ENCODE assay signal across 15 cellular contexts in the genomic region with DNA sequence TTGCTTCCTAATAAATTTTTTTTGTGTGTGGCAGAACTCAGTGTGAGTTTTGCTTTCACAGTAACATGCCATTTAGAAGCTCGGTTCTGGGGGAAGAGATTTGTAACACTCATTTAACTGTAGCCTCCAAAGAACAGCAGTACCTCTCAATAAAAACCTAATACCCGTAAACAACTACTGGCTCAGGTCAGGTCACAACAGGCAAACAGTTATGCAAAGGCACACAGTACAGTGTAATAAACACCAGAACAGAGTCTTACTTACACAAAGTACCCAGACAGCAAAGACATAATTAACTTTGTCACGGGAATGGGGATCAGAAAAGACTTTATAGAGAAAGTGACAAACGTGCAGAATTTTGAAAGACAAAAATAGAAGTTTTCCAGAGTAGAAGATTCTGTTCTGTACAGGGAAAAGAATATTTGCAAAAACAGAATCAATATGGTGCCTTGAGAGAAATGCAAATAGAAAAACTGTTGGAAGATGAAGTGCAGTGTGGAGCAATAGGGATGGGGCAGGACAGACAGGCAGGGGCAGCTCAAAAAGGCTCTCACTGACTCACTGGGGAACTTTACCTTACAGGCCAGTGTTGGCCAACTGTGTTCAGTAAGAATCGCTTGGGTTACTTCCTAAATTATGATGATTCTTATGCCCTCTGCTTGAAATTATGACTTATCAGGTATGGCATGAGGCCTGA. TPM values are rescaled to one million over a fixed set of nuclear protein-coding genes. Genes with fewer than 3 reads are reported as not detected.
DNase-seq lines count a peak whose midpoint lies in the region; ATAC-seq and TF ChIP-seq lines count a peak whose summit lies in the region.
"Had no signal": no experiment of that assay in that cellular context is flagged by ENCODE, and none has a peak within 500 bp of the region (broad histone marks: within the 10 kb centered on the region; RNA-seq: fewer than 3 reads in every experiment).

No MANE protein-coding gene starts in this region.

- TF ChIP-seq CTCF in fibroblast of mammary gland (conservative IDR thresholded peaks at IDR 0.05; ENCODE audit: control insufficient read depth, insufficient read depth, low read depth, low read length) (no peak), psoas muscle (IDR thresholded peaks at IDR 0.05) (no peak), adrenal gland (IDR thresholded peaks at IDR 0.05) (no peak)

- no peaks in the 10 kb centered on the region for H3K9me3 ChIP-seq in psoas muscle
- H3K9me3 ChIP-seq in adrenal gland (replicated peaks in 1 of 3), result no peaks in the 10 kb centered on the region
- H3K9me3 ChIP-seq: Peyer's patch had no signal

- 16 to 25% (median 19%) methylated on average over 5 of the region's 5 CpGs for WGBS in psoas muscle, 3 donors
- 64 to 74% (median 65%) methylated on average over 5 of the region's 5 CpGs for WGBS in adrenal gland, 4 donors

- H3K27ac ChIP-seq in psoas muscle (peak overlapping the region; percentile 74), adrenal gland (no peak overlapping the region)
- H3K27ac ChIP-seq: Peyer's patch had no signal

- H3K36me3 ChIP-seq in psoas muscle (ENCODE audit: insufficient read depth in 1 of 2, low read depth in 1 of 2) (no peaks in the 10 kb centered on the region), adrenal gland (replicated peaks in 1 of 2) (no peaks in the 10 kb centered on the region)
- H3K36me3 ChIP-seq: Peyer's patch had no signal

- no peak for DNase-seq in HEK293T (ENCODE audit: extremely low spot score)
- peak; percentile 79 for DNase-seq in NOMO-1 treated with DMSO at 0.1 percent for 48 hours (lab: John Stamatoyannopoulos, UW; ENCODE audit: unreplicated experiment)
- peak; percentile 58 for DNase-seq in fibroblast of mammary gland (ENCODE audit: low read depth)
- peak in 1 of 2 donors; percentile 59 for DNase-seq in psoas muscle
- no peak for DNase-seq in adrenal gland
- DNase-seq in NCI-H2227 (lab: John Stamatoyannopoulos, UW; ENCODE audit: unreplicated experiment), result no peak
- DNase-seq: activated CD8-positive, alpha-beta memory T cell treated with anti-CD3 and anti-CD28 coated beads for 24 hours; activated naive CD8-positive, alpha-beta T cell treated with anti-CD3 and anti-CD28 coated beads, Interleukin-2, amount 50 U/mL, for 24 hours; effector memory CD4-positive, alpha-beta T cell; NCI-H2029; NCI-H526 treated with DMSO at 0.1 percent for 48 hours; Peyer's patch; right cardiac atrium; substantia nigra had no signal

- intact Hi-C loops in psoas muscle (cut with DNase I), result loop anchor here in 1 of 2 donors (5.0 kb wide), 1 partner anchor 39 kb away; the partner anchor contains the start of gene EGLN1
- intact Hi-C loops in adrenal gland (cut with DNase I), result no loop called here

- POLR2A ChIA-PET in HEK293T (lab: Yijun Ruan, JAX), result no interaction called here

- no peak overlapping the region for H3K4me3 ChIP-seq in fibroblast of mammary gland (ENCODE audit: control insufficient read depth, low read depth, low read length)
- H3K4me3 ChIP-seq in psoas muscle, result peak overlapping the region; percentile 42
- H3K4me3 ChIP-seq in adrenal gland, result no peak overlapping the region
- H3K4me3 ChIP-seq: Peyer's patch had no signal

- no peaks in the 10 kb centered on the region for H3K27me3 ChIP-seq in psoas muscle (ENCODE audit: insufficient read depth in 3 of 3, low read length in 2 of 3)
- H3K27me3 ChIP-seq in adrenal gland, result no peaks in the 10 kb centered on the region
- H3K27me3 ChIP-seq: Peyer's patch had no signal

- TF ChIP-seq POLR2A in adrenal gland (IDR thresholded peaks at IDR 0.05), result no peak

- peak; percentile 84 to 93 (median 88) for ATAC-seq in psoas muscle
- ATAC-seq in HG03108 (IDR thresholded peaks at IDR 0.05; ENCODE audit: unreplicated experiment), result no peak
- ATAC-seq: activated naive CD8-positive, alpha-beta T cell treated with anti-CD3 and anti-CD28 coated beads, Interleukin-2, amount 50 U/mL, for 24 hours had no signal

- CTCF ChIA-PET in HEK293T (lab: Yijun Ruan, JAX), result interaction anchor here (0.6 kb wide), 1 partner anchor 26 kb away, joined by 3 read pairs; no protein-coding TSS in a partner anchor

- H3K4me1 ChIP-seq in psoas muscle, result peaks cover 76% of the 10 kb centered on the region
- peaks cover 15 to 36% of the 10 kb centered on the region in 2 donors for H3K4me1 ChIP-seq in adrenal gland (replicated peaks in 1 of 2)

TF ChIP-seq in HEK293T, 16 proteins besides CTCF, POLR2A, EP300 and RAD21:
- TF ChIP-seq FOXA1 (IDR thresholded peaks at IDR 0.05), result 0 out of 2 replicates have a peak, but pooled peaks have one; percentile 19
- TF ChIP-seq, protein P1, sequence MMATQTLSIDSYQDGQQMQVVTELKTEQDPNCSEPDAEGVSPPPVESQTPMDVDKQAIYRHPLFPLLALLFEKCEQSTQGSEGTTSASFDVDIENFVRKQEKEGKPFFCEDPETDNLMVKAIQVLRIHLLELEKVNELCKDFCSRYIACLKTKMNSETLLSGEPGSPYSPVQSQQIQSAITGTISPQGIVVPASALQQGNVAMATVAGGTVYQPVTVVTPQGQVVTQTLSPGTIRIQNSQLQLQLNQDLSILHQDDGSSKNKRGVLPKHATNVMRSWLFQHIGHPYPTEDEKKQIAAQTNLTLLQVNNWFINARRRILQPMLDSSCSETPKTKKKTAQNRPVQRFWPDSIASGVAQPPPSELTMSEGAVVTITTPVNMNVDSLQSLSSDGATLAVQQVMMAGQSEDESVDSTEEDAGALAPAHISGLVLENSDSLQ (IDR thresholded peaks at IDR 0.05), result peak; percentile 60; the same call in 1 of the 2 replicates
- no peak for TF ChIP-seq SP1 (IDR thresholded peaks at IDR 0.05)
- peak; percentile 62; the same call in 1 of the 2 replicates for TF ChIP-seq FOXK2 (IDR thresholded peaks at IDR 0.05)

RNA-seq across cellular contexts. Expression of gene EGLN1, which starts 38.8 kb away (rescaled TPM):
- total RNA-seq in psoas muscle (100 to 1,000 TPM; 158 to 532 (median 327) TPM), adrenal gland (10 to 100 TPM; 33.4 to 57.5 (median 49.2) TPM)
- polyA plus RNA-seq in psoas muscle (100 to 1,000 TPM in 2 of 3 donors, 10 to 100 TPM in 1; 52.4 to 596 (median 201) TPM), adrenal gland (10 to 100 TPM in 1 of 3 donors, 1 to 10 TPM in 2; 7.9 to 72.3 (median 8.8) TPM)

RNA-seq across cellular contexts. Expression of gene SPRTN, which starts 45.2 kb away (rescaled TPM):
- 1 to 10 TPM; 7.0 to 9.8 (median 9.2) TPM for total RNA-seq in psoas muscle
- polyA plus RNA-seq in psoas muscle, result 10 to 100 TPM in 1 of 3 donors, 1 to 10 TPM in 2; 4.3 to 14.8 (median 6.2) TPM
- total RNA-seq in adrenal gland, result 10 to 100 TPM in 5 of 8 donors, 1 to 10 TPM in 3; 6.3 to 13.5 (median 11.0) TPM
- polyA plus RNA-seq in adrenal gland, result 10 to 100 TPM in 1 of 3 donors, 1 to 10 TPM in 2; 3.9 to 14.0 (median 5.1) TPM

RNA-seq across cellular contexts. Expression of gene EXOC8, which starts 45.7 kb away (rescaled TPM):
- 10 to 100 TPM; 13.7 to 39.9 (median 23.5) TPM for total RNA-seq in psoas muscle
- polyA plus RNA-seq in psoas muscle, result 10 to 100 TPM in 2 of 3 donors, 1 to 10 TPM in 1; 5.2 to 25.4 (median 12.6) TPM
- 10 to 100 TPM in 7 of 8 donors, 1 to 10 TPM in 1; 9.6 to 21.1 (median 15.3) TPM for total RNA-seq in adrenal gland
- polyA plus RNA-seq in adrenal gland, result 10 to 100 TPM in 1 of 3 donors, 1 to 10 TPM in 2; 2.4 to 11.9 (median 3.5) TPM

Comparison
In these comparisons a context has a peak if more than half of its experiments do, and no peak if none do; other contexts are left out.
1. DNase-seq: peak in NOMO-1 treated with DMSO at 0.1 percent for 48 hours (single experiment) and fibroblast of mammary gland (single experiment); none in HEK293T (single experiment), adrenal gland (0 of 7) and NCI-H2227 (single experiment).